ENCODE assay signal across 1 cellular context in genomic region chr7:29408841-29409243, GRCh38.
TF ChIP-seq lines count a peak whose summit lies in the region.

No MANE protein-coding gene starts in this region.

TF ChIP-seq in GM23338, 12 proteins besides CTCF, POLR2A, EP300 and RAD21 (continued from another document):
- no peak for TF ChIP-seq REST (IDR thresholded peaks at IDR 0.05; ENCODE audit: unreplicated experiment)
- no peak for TF ChIP-seq EZH2 (IDR thresholded peaks at IDR 0.05; ENCODE audit: low read depth, unreplicated experiment)
- TF ChIP-seq ETS1 (IDR thresholded peaks at IDR 0.05) = no peak
- no peak for TF ChIP-seq CREB1 (CRISPR knock-in tag; IDR thresholded peaks at IDR 0.05; ENCODE audit: low read depth)
- TF ChIP-seq ZNF331 (CRISPR knock-in tag; IDR thresholded peaks at IDR 0.05; ENCODE audit: low read depth) = no peak
- TF ChIP-seq NANOG (IDR thresholded peaks at IDR 0.05; ENCODE audit: borderline replicate concordance) = no peak
